ENCODE assay signal across 27 cellular contexts in the genomic region with DNA sequence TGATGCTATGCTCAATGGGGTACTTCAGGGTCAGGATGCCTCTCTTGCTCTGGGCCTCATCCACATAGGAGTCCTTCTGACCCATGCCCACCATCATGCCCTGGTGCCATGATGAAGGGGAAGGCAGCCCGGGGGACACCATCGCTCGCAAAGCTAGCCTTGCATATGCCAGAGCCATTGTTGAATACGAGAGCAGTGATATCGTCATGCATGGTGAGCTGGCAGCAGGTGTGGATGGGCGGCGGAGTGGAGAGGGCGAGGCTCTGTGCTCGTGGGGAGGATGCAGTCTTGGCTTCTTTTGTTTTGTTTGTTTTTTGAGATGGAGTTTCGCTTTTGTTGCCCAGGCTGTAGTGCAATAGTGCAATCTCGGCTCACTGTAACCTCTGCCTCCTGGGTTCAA. TPM values are rescaled to one million over a fixed set of nuclear protein-coding genes. Genes with fewer than 3 reads are reported as not detected.
DNase-seq lines count a peak whose midpoint lies in the region; ATAC-seq, FAIRE-seq and TF ChIP-seq lines count a peak whose summit lies in the region.
"Had no signal": no experiment of that assay in that cellular context is flagged by ENCODE, and none has a peak within 500 bp of the region (broad histone marks: within the 10 kb centered on the region; RNA-seq: fewer than 3 reads in every experiment).

No MANE protein-coding gene starts in this region.

- H3K4me1 ChIP-seq in neural progenitor cell, result no peaks in the 10 kb centered on the region
- H3K4me1 ChIP-seq: SJSA1 had no signal

- H3K9me3 Mint-ChIP-seq in neural progenitor cell (peaks cover 13% of the 10 kb centered on the region), endothelial cell (ENCODE audit: unreplicated experiment) (no peaks in the 10 kb centered on the region)
- H3K9me3 Mint-ChIP-seq: CD4-positive, CD25-positive, alpha-beta regulatory T cell had no signal

- H3K9ac ChIP-seq in neural progenitor cell, result no peak overlapping the region
- H3K9ac ChIP-seq: BLaER1 had no signal

- no peaks in the 10 kb centered on the region for H3K36me3 Mint-ChIP-seq in neural progenitor cell
- H3K36me3 Mint-ChIP-seq in endothelial cell (ENCODE audit: low read depth, unreplicated experiment), result peaks cover 4% of the 10 kb centered on the region
- H3K36me3 Mint-ChIP-seq: CD4-positive, CD25-positive, alpha-beta regulatory T cell had no signal

- DNase-seq in NCI-H748 (lab: John Stamatoyannopoulos, UW; ENCODE audit: unreplicated experiment) (peak; percentile 43), NCI-H748 treated with DMSO at 0.1 percent for 48 hours (lab: John Stamatoyannopoulos, UW) (no peak), neural progenitor cell (ENCODE audit: low spot score) (no peak), endothelial cell (ENCODE audit: low spot score) (no peak), GM19239 (ENCODE audit: insufficient read length, low spot score) (no peak)
- DNase-seq: CD4-positive, CD25-positive, alpha-beta regulatory T cell; DMS53; KG1; MG63; NCI-H1105 treated with DMSO at 0.1 percent for 48 hours; NCI-H146; NCI-H1930; NCI-H2227 treated with DMSO at 0.1 percent for 48 hours; NCI-H82; NK-92 treated with Interleukin-12 subunit alpha and Interleukin-12 subunit beta, amount 100 ng/mL, for 24 hours; PC-9 had no signal

- H4K20me1 ChIP-seq in neural progenitor cell (ENCODE audit: low read depth), result no peaks in the 10 kb centered on the region
- H4K20me1 ChIP-seq: BLaER1 had no signal

- H3K79me2 ChIP-seq in neural progenitor cell (ENCODE audit: low read depth), result no peaks in the 10 kb centered on the region

- H3K27ac Mint-ChIP-seq in neural progenitor cell, result peak overlapping the region; percentile 82
- no peak overlapping the region for H3K27ac Mint-ChIP-seq in endothelial cell (ENCODE audit: unreplicated experiment)

- H3K27me3 ChIP-seq in neural progenitor cell, result no peaks in the 10 kb centered on the region
- H3K27me3 ChIP-seq: BLaER1, MG63, SJSA1 had no signal

- no peak overlapping the region for H3K27ac ChIP-seq in neural progenitor cell
- H3K27ac ChIP-seq: BLaER1, PC-9, SJSA1 had no signal

- H3K4me1 Mint-ChIP-seq in neural progenitor cell (peaks cover 4% of the 10 kb centered on the region), endothelial cell (ENCODE audit: unreplicated experiment) (no peaks in the 10 kb centered on the region)

- H3K4me3 Mint-ChIP-seq in neural progenitor cell (no peak overlapping the region), endothelial cell (ENCODE audit: unreplicated experiment) (no peak overlapping the region)
- H3K4me3 Mint-ChIP-seq: CD4-positive, CD25-positive, alpha-beta regulatory T cell had no signal

- H3K27me3 Mint-ChIP-seq in neural progenitor cell (ENCODE audit: insufficient read depth, low read depth) (peaks cover 2% of the 10 kb centered on the region), endothelial cell (ENCODE audit: unreplicated experiment) (no peaks in the 10 kb centered on the region)
- H3K27me3 Mint-ChIP-seq: CD4-positive, CD25-positive, alpha-beta regulatory T cell had no signal

- no peaks in the 10 kb centered on the region for H3K9me3 ChIP-seq in neural progenitor cell (ENCODE audit: low read depth)
- H3K9me3 ChIP-seq: MG63, SJSA1 had no signal

- H2AFZ ChIP-seq in neural progenitor cell (replicated peaks), result no peak overlapping the region
- H2AFZ ChIP-seq: PC-9 had no signal

- no peaks in the 10 kb centered on the region for H3K36me3 ChIP-seq in neural progenitor cell
- H3K36me3 ChIP-seq: BLaER1, MG63, SJSA1 had no signal

- H3K4me2 ChIP-seq in neural progenitor cell, result no peak overlapping the region
- H3K4me2 ChIP-seq: BLaER1, PC-9 had no signal

- peaks cover 5% of the 10 kb centered on the region for H3F3A ChIP-seq in neural progenitor cell (ENCODE audit: low read depth)

- TF ChIP-seq CTCF in neural progenitor cell (IDR thresholded peaks at IDR 0.05), result no peak
- no peak for TF ChIP-seq CTCF in endothelial cell (IDR thresholded peaks at IDR 0.05; ENCODE audit: unreplicated experiment)

- peak; percentile 48 for ATAC-seq in esophagus mucosa
- ATAC-seq in HG02571 (IDR thresholded peaks at IDR 0.05; ENCODE audit: unreplicated experiment), result no peak
- ATAC-seq: Right ventricle myocardium inferior had no signal

- no peak overlapping the region for H3K4me3 ChIP-seq in neural progenitor cell
- H3K4me3 ChIP-seq: BLaER1, MG63, PC-9, SJSA1 had no signal

- no peak for FAIRE-seq in GM19239 (lab: Jason Lieb, UNC)
- FAIRE-seq: H54 had no signal

RNA-seq across cellular contexts. Expression of a gene that starts 17.2 kb away (rescaled TPM):
- total RNA-seq in esophagus mucosa (not detected), neural progenitor cell (ENCODE audit: low replicate concordance) (not detected in 2 replicates), endothelial cell (ENCODE audit: unreplicated experiment) (not detected)
- total RNA-seq: A172; CD4-positive, CD25-positive, alpha-beta regulatory T cell; Daoy; G401; NCI-H460; PC-9; Right ventricle myocardium inferior; RPMI7951; SJSA1 had no signal

RNA-seq across cellular contexts. Expression of a gene that starts 46.8 kb away (rescaled TPM):
- 71.3 TPM for total RNA-seq in esophagus mucosa
- 105 and 126 TPM in 2 replicates for total RNA-seq in neural progenitor cell (ENCODE audit: low replicate concordance)
- 122 TPM for total RNA-seq in endothelial cell (ENCODE audit: unreplicated experiment)
